Comparison of ENCODE assay signal across 8 cellular contexts in the genomic region with DNA sequence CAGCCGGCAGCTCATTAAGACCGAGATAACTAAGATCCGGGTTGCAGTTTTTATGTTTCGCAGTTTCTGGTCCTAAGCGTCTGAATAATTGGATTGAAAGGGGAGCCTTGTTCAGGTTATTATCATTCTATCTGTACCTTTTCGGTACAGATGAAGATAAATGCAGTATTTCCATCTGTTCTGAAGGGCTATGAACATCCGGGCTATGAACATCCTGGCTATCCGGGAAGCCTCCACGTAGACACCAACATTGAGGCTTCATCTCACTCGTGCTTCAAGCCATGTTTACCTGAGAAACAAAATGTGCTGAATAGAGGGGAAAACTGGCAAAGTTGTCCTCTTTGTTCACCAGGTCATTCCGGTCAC. TPM values are rescaled to one million over a fixed set of nuclear protein-coding genes. Genes with fewer than 3 reads are reported as not detected.
DNase-seq lines count a peak whose midpoint lies in the region; ATAC-seq, FAIRE-seq and TF ChIP-seq lines count a peak whose summit lies in the region.

No MANE protein-coding gene starts in this region.

- H3K36me3 Mint-ChIP-seq in natural killer cell, result no peaks in the 10 kb centered on the region

- ATAC-seq in GM21529 (IDR thresholded peaks at IDR 0.05; ENCODE audit: unreplicated experiment), result peak; percentile 6
- ATAC-seq in natural killer cell, result peak in 1 of 3 donors; percentile 2

- H3K4me3 ChIP-seq in bronchial epithelial cell (ENCODE audit: low read depth, low read length), result peak overlapping the region; percentile 82

- H3K36me3 ChIP-seq in bronchial epithelial cell (ENCODE audit: control insufficient read depth, insufficient read depth, low read length), result no peaks in the 10 kb centered on the region

- TF ChIP-seq CTCF in bronchial epithelial cell (IDR thresholded peaks at IDR 0.05; ENCODE audit: insufficient read depth, low read length, severe bottlenecking) (no peak), natural killer cell (IDR thresholded peaks at IDR 0.05) (peak; percentile 66), GM20000 (IDR thresholded peaks at IDR 0.05; ENCODE audit: extremely low read depth, missing control alignments) (no peak)

- intact Hi-C loops in natural killer cell (cut with micrococcal nuclease), result loop anchor here (1.0 to 5.0 kb wide), 4 partner anchors 146 to 374 kb away; a partner anchor contains a TSS

- H3K27me3 ChIP-seq in bronchial epithelial cell (ENCODE audit: control insufficient read depth, insufficient read depth, low read length), result no peaks in the 10 kb centered on the region

- H3K4me1 Mint-ChIP-seq in natural killer cell, result no peaks in the 10 kb centered on the region

- peak; percentile 10 for DNase-seq in Daoy (ENCODE audit: low read depth)
- DNase-seq in NAMALWA (ENCODE audit: low spot score), result peak; percentile 85
- DNase-seq in bronchial epithelial cell (ENCODE audit: low read depth), result no peak
- DNase-seq in natural killer cell, result no peak
- DNase-seq in stimulated activated naive CD4-positive, alpha-beta T cell (lab: John Stamatoyannopoulos, UW), result no peak
- DNase-seq in NCI-H1436 (lab: John Stamatoyannopoulos, UW), result no peak
- no peak for DNase-seq in GM20000 (ENCODE audit: low spot score)

- H3K27ac Mint-ChIP-seq in natural killer cell, result peak overlapping the region in 1 of 2 donors; percentile 94

- peak overlapping the region; percentile 88 for H3K4me3 Mint-ChIP-seq in natural killer cell

- no peaks in the 10 kb centered on the region for H3K9me3 Mint-ChIP-seq in natural killer cell

- no peak for FAIRE-seq in bronchial epithelial cell (lab: Jason Lieb, UNC)

- H3K27me3 Mint-ChIP-seq in natural killer cell (ENCODE audit: low read depth in 2 of 2), result peaks cover 0 to 4% of the 10 kb centered on the region in 2 donors

RNA-seq across cellular contexts. Expression of a gene that starts 0.4 kb away (rescaled TPM):
- total RNA-seq in Daoy (2014; rRNA removed; shearing (Covaris generic)), result 35.8 and 42.1 TPM in 2 replicates
- total RNA-seq in bronchial epithelial cell (31.1 and 38.3 TPM in 2 replicates), natural killer cell (10 to 100 TPM; 59.9 to 80.4 (median 66.4) TPM)

RNA-seq across cellular contexts. Expression of a gene that starts 40.1 kb away (rescaled TPM):
- 83.1 and 85.8 TPM in 2 replicates for total RNA-seq in Daoy (2014; rRNA removed; shearing (Covaris generic))
- 39.2 and 43.4 TPM in 2 replicates for total RNA-seq in bronchial epithelial cell
- total RNA-seq in natural killer cell, result 10 to 100 TPM; 36.4 to 39.9 (median 37.5) TPM

Comparison
In these comparisons a context has a peak if more than half of its experiments do, and no peak if none do; other contexts are left out.
1. DNase-seq: peak in Daoy (single experiment) and NAMALWA (single experiment); none in bronchial epithelial cell (single experiment), natural killer cell (single experiment), stimulated activated naive CD4-positive, alpha-beta T cell (0 of 6), NCI-H1436 (single experiment) and GM20000 (single experiment).